Comparison of ENCODE assay signal across 23 cellular contexts in genomic region chr15:92962914-92963313, GRCh38.
"Had no signal": no experiment of that assay in that cellular context is flagged by ENCODE, and none has a peak within 500 bp of the region (broad histone marks: within the 10 kb centered on the region; RNA-seq: fewer than 3 reads in every experiment).

No MANE protein-coding gene starts in this region.

- H3K27ac ChIP-seq: adrenal gland, ascending aorta, dorsolateral prefrontal cortex, lower lobe of right lung, parathyroid adenoma, testis, uterus had no signal

- H3K4me1 ChIP-seq: ascending aorta, parathyroid adenoma, uterus had no signal

- H3K4me1 Mint-ChIP-seq: nephron had no signal

- H3K27ac Mint-ChIP-seq: activated B cell treated with CpG ODN at 0.5 μM for 24 hours; activated naive CD4-positive, alpha-beta T cell treated with anti-CD3 and anti-CD28 coated beads, Interleukin-2, amount 10 ng/mL, durations not matched to agents 7 days and 5 days had no signal

- H3K27me3 Mint-ChIP-seq: activated B cell treated with CpG ODN at 0.5 μM for 24 hours; activated CD4-positive, alpha-beta T cell treated with anti-CD3 and anti-CD28 coated beads for 36 hours; activated CD8-positive, alpha-beta T cell treated with anti-CD3 and anti-CD28 coated beads for 36 hours; activated naive CD4-positive, alpha-beta T cell treated with anti-CD3 and anti-CD28 coated beads, Interleukin-2, amount 10 ng/mL, durations not matched to agents 7 days and 5 days; effector memory CD8-positive, alpha-beta T cell had no signal

- DNase-seq: activated B cell treated with CpG ODN at 0.5 μM for 24 hours; activated CD4-positive, alpha-beta T cell treated with anti-CD3 and anti-CD28 coated beads for 36 hours; activated CD8-positive, alpha-beta T cell treated with anti-CD3 and anti-CD28 coated beads for 36 hours; activated effector memory CD4-positive, alpha-beta T cell treated with Interleukin-2 at 50 U/mL for 16 hours; activated naive CD4-positive, alpha-beta T cell treated with anti-CD3 and anti-CD28 coated beads, Interleukin-2, amount 10 ng/mL, durations not matched to agents 7 days and 5 days; activated T-cell treated with anti-CD3 and anti-CD28 coated beads, Interleukin-2, amount 50 U/mL, for 1 hour; adrenal gland; central memory CD4-positive, alpha-beta T cell; dorsolateral prefrontal cortex; effector memory CD8-positive, alpha-beta T cell; foreskin melanocyte; lower lobe of right lung; right cardiac atrium; stimulated activated CD4-positive, alpha-beta T cell treated with anti-CD3 and anti-CD28 coated beads, Interleukin-12 subunit alpha, Interleukin-12 subunit beta, amount 100 ng/mL, for 4 hours; T1000; testis; trophoblast cell; uterus had no signal

- H3K4me3 ChIP-seq: adrenal gland, ascending aorta, dorsolateral prefrontal cortex, lower lobe of right lung, testis, uterus had no signal

- H3K9me3 Mint-ChIP-seq: activated B cell treated with CpG ODN at 0.5 μM for 24 hours; activated naive CD4-positive, alpha-beta T cell treated with anti-CD3 and anti-CD28 coated beads, Interleukin-2, amount 10 ng/mL, durations not matched to agents 7 days and 5 days; effector memory CD8-positive, alpha-beta T cell had no signal

- ATAC-seq: activated CD4-positive, alpha-beta T cell treated with anti-CD3 and anti-CD28 coated beads for 36 hours; activated CD8-positive, alpha-beta T cell treated with anti-CD3 and anti-CD28 coated beads for 36 hours; effector memory CD8-positive, alpha-beta T cell; esophagus mucosa; left lobe of liver; right cardiac atrium had no signal

- H3K4me3 Mint-ChIP-seq: activated B cell treated with CpG ODN at 0.5 μM for 24 hours; activated CD4-positive, alpha-beta T cell treated with anti-CD3 and anti-CD28 coated beads for 36 hours; activated CD8-positive, alpha-beta T cell treated with anti-CD3 and anti-CD28 coated beads for 36 hours; activated naive CD4-positive, alpha-beta T cell treated with anti-CD3 and anti-CD28 coated beads, Interleukin-2, amount 10 ng/mL, durations not matched to agents 7 days and 5 days; effector memory CD8-positive, alpha-beta T cell; nephron had no signal

- H3K9me3 ChIP-seq: adrenal gland, ascending aorta, lower lobe of right lung, testis had no signal

- H3K36me3 ChIP-seq: uterus had no signal
